9 cellular contexts compared by ENCODE assay signal in genomic region chr2:64876137-64876647, GRCh38.
DNase-seq lines count a peak whose midpoint lies in the region; FAIRE-seq and TF ChIP-seq lines count a peak whose summit lies in the region.
"Had no signal": no experiment of that assay in that cellular context is flagged by ENCODE, and none has a peak within 500 bp of the region (broad histone marks: within the 10 kb centered on the region; RNA-seq: fewer than 3 reads in every experiment).

No MANE protein-coding gene starts in this region.

- no peaks in the 10 kb centered on the region for H3K27me3 ChIP-seq in hepatocyte
- no peaks in the 10 kb centered on the region for H3K27me3 ChIP-seq in transverse colon

- intact Hi-C loops in transverse colon (cut with DNase I; ENCODE audit: low total_unique reads): no loop called here

- H3K36me3 ChIP-seq in hepatocyte (replicated peaks; ENCODE audit: insufficient read depth, low read depth): no peaks in the 10 kb centered on the region
- no peaks in the 10 kb centered on the region for H3K36me3 ChIP-seq in transverse colon

- no peaks in the 10 kb centered on the region for H4K20me1 ChIP-seq in hepatocyte (ENCODE audit: insufficient read depth, poor library complexity, severe bottlenecking)

- no peak overlapping the region for H2AFZ ChIP-seq in hepatocyte

- H3K4me1 ChIP-seq in hepatocyte (ENCODE audit: insufficient read depth) (no peaks in the 10 kb centered on the region), transverse colon (peaks cover 0 to 15% (median 6%) of the 10 kb centered on the region in 4 donors)

- peak overlapping the region; percentile 26 for H3K4me2 ChIP-seq in hepatocyte

- no peaks in the 10 kb centered on the region for H3K79me2 ChIP-seq in hepatocyte

- 20% methylated on average over 3 of the region's 3 CpGs for WGBS in hepatocyte (ENCODE audit: low lambda C conversion rate, missing lambda C conversion rate)
- WGBS in transverse colon (ENCODE audit: low coverage in 1 of 2), 2 donors: 29% methylated on average over 3 of the region's 3 CpGs; no CpG with 5 or more reads in 1 of the 2 donors

- no peak overlapping the region for H3K4me3 ChIP-seq in hepatocyte
- H3K4me3 ChIP-seq in transverse colon: no peak overlapping the region

- FAIRE-seq in GM12891 (lab: Jason Lieb, UNC): no peak

- TF ChIP-seq CTCF in hepatocyte (IDR thresholded peaks at IDR 0.05; ENCODE audit: poor library complexity) (no peak), transverse colon (IDR thresholded peaks at IDR 0.05) (no peak), GM20000 (IDR thresholded peaks at IDR 0.05; ENCODE audit: extremely low read depth, missing control alignments) (no peak)

- no peak for TF ChIP-seq POLR2A in transverse colon (IDR thresholded peaks at IDR 0.05)
- no peak for TF ChIP-seq POLR2A in GM12891 (IDR thresholded peaks at IDR 0.05; ENCODE audit: low read depth, low read length)

- H3K9me2 ChIP-seq in hepatocyte (replicated peaks; ENCODE audit: insufficient read depth): no peaks in the 10 kb centered on the region

- TF ChIP-seq EP300 in transverse colon (IDR thresholded peaks at IDR 0.05; ENCODE audit: low read depth): no peak

- peak; percentile 51 for DNase-seq in DMS53 (lab: John Stamatoyannopoulos, UW)
- DNase-seq in DMS53 treated with DMSO at 0.1 percent for 48 hours (lab: John Stamatoyannopoulos, UW; ENCODE audit: unreplicated experiment): no peak
- DNase-seq in amniotic stem cell (lab: John Stamatoyannopoulos, UW): peak; percentile 55
- peak; percentile 81 for DNase-seq in hepatocyte (ENCODE audit: low spot score)
- peak; percentile 50 for DNase-seq in transverse colon
- DNase-seq in NCI-H1092 (lab: John Stamatoyannopoulos, UW): no peak
- DNase-seq in GM12891 (ENCODE audit: insufficient read length, low spot score): no peak
- no peak for DNase-seq in GM20000 (ENCODE audit: low spot score)

- H3K9me3 ChIP-seq in hepatocyte (ENCODE audit: low read depth) (no peaks in the 10 kb centered on the region), transverse colon (no peaks in the 10 kb centered on the region)

- H3K27ac ChIP-seq in hepatocyte (peak overlapping the region; percentile 52), transverse colon (peak overlapping the region in 1 of 4 donors; percentile 7)
- H3K27ac ChIP-seq: 22Rv1 had no signal

- in situ Hi-C loops in transverse colon (cut with MboI; ENCODE audit: low pct_ligation_motif_present in 1 of 4, low pct_unique_long_range_greater_than_20kb in 1 of 4, low sequenced_read_pairs in 3 of 4): loop anchor here (10.0 to 25.0 kb wide), 4 partner anchors 531 to 839 kb away; no protein-coding TSS in a partner anchor

TF ChIP-seq in GM12891, 5 proteins besides CTCF, POLR2A, EP300 and RAD21:
- TF ChIP-seq PAX5 (IDR thresholded peaks at IDR 0.05; ENCODE audit: insufficient read depth, low read length, severe bottlenecking): no peak

Comparison
In these comparisons a context has a peak if more than half of its experiments do, and no peak if none do; other contexts are left out.
1. DNase-seq: peak in DMS53 (single experiment), amniotic stem cell (single experiment), hepatocyte (single experiment) and transverse colon (single experiment); none in DMS53 treated with DMSO at 0.1 percent for 48 hours (single experiment), NCI-H1092 (single experiment), GM12891 (single experiment) and GM20000 (single experiment).